7 cellular contexts compared by ENCODE assay signal in the genomic region with DNA sequence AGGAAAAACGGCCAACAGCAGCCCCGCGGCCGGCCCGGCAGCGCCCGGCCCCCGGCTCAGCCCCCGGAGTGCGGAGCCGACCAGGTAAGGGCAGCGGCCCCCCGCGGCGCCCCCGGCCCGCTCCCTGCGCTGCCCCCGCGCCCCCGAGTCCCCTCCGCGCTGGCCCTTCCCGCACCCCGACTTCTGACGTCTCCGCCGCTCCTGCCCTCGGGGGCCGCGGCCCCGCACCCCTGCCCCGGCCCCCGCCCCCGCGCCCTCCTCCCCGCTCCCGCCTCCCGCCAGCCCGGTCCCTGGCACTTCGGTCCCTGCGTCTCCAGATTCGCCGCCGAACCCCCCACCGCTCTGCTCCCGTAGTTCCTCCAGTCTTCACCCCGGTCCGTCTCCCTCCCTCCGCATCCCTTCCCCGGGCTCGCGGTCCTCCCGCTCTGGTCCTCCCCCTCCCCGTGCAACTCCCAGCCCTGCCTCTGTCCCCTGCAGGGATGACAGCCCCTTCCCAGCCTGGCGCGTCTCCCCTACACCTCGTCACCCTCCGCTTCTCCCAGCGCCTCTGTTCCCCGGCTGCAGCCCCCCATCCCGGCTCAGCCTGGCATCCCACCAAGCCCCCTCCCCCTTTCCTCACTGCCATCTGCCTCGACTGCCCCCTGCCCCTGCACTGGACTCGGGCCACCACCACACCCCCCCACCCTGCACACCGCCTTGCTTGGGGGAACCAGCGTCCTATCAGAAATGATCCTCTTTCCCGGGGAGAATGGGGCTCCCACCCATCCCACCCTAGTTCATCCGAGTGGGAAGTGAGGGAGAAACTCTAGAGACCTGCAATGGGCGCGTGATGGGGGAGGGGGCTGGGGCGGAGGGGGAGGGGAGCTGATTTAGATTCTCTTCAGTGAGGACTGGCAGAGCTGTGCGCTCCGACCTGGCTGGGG. TPM values are rescaled to one million over a fixed set of nuclear protein-coding genes. Genes with fewer than 3 reads are reported as not detected.
DNase-seq lines count a peak whose midpoint lies in the region; ATAC-seq and TF ChIP-seq lines count a peak whose summit lies in the region.

No MANE protein-coding gene starts in this region.

- H3K9ac ChIP-seq in smooth muscle cell (ENCODE audit: low read depth) (no peak overlapping the region), Karpas-422 (ENCODE audit: low read length) (no peak overlapping the region)

- ATAC-seq in right cardiac atrium, result no peak
- no peak for ATAC-seq in HG02852 (IDR thresholded peaks at IDR 0.05; ENCODE audit: unreplicated experiment)
- ATAC-seq in GM18858 (IDR thresholded peaks at IDR 0.05; ENCODE audit: unreplicated experiment), result no peak

- H3K9me2 ChIP-seq in Karpas-422 (replicated peaks; ENCODE audit: insufficient read depth, low read length), result no peaks in the 10 kb centered on the region

- H3K4me1 ChIP-seq in right cardiac atrium (ENCODE audit: control insufficient read depth, insufficient read depth, low read length) (no peaks in the 10 kb centered on the region), smooth muscle cell (ENCODE audit: low read depth) (no peaks in the 10 kb centered on the region), Karpas-422 (ENCODE audit: low read length) (no peaks in the 10 kb centered on the region)

- H3K27ac ChIP-seq in right cardiac atrium (ENCODE audit: low read length) (no peak overlapping the region), smooth muscle cell (ENCODE audit: low read depth) (no peak overlapping the region), Karpas-422 (ENCODE audit: low read length) (no peak overlapping the region)

- 12% methylated on average over 71 of the region's 73 CpGs for WGBS in right cardiac atrium
- 2% methylated on average over 9 of the region's 73 CpGs for WGBS in smooth muscle cell (ENCODE audit: low lambda C conversion rate)

- H3K79me2 ChIP-seq in smooth muscle cell (ENCODE audit: low read depth) (no peaks in the 10 kb centered on the region), Karpas-422 (ENCODE audit: low read length) (no peaks in the 10 kb centered on the region)

- H4K20me1 ChIP-seq in smooth muscle cell (ENCODE audit: low read depth) (no peaks in the 10 kb centered on the region), Karpas-422 (ENCODE audit: insufficient read depth, low read depth, low read length) (no peaks in the 10 kb centered on the region)

- H2AFZ ChIP-seq in smooth muscle cell (ENCODE audit: low read depth), result no peak overlapping the region
- H2AFZ ChIP-seq in Karpas-422 (ENCODE audit: low read length), result no peak overlapping the region

- DNase-seq in GM10266 (ENCODE audit: extremely low spot score) (peak; percentile 60), NCI-H69 (lab: John Stamatoyannopoulos, UW) (peak; percentile 45), right cardiac atrium (peak in 2 of 3 donors; percentile 61 to 67), smooth muscle cell (lab: John Stamatoyannopoulos, UW; ENCODE audit: unreplicated experiment) (no peak), Karpas-422 (no peak)

- no peaks in the 10 kb centered on the region for H3K9me3 ChIP-seq in right cardiac atrium (ENCODE audit: control insufficient read depth, low read length)
- no peaks in the 10 kb centered on the region for H3K9me3 ChIP-seq in smooth muscle cell (replicated peaks; ENCODE audit: low read depth)
- H3K9me3 ChIP-seq in Karpas-422 (ENCODE audit: low read length), result no peaks in the 10 kb centered on the region

- no peaks in the 10 kb centered on the region for H3K36me3 ChIP-seq in smooth muscle cell (ENCODE audit: low read depth)
- H3K36me3 ChIP-seq in Karpas-422 (ENCODE audit: insufficient read depth, low read length), result no peaks in the 10 kb centered on the region

- intact Hi-C loops in right cardiac atrium (cut with DNase I), result loop anchor here (1.0 to 10.0 kb wide), 11 partner anchors 53 to 683 kb away; no protein-coding TSS in a partner anchor

- H3F3A ChIP-seq in smooth muscle cell (ENCODE audit: low read depth), result no peaks in the 10 kb centered on the region

- H3K4me3 ChIP-seq in right cardiac atrium (ENCODE audit: low read length) (peak overlapping the region; percentile 86), smooth muscle cell (peak overlapping the region; percentile 32), Karpas-422 (ENCODE audit: low read length) (no peak overlapping the region)

- H3K27me3 ChIP-seq in right cardiac atrium (ENCODE audit: control insufficient read depth, insufficient read depth) (no peaks in the 10 kb centered on the region), smooth muscle cell (ENCODE audit: low read depth) (peaks cover 61% of the 10 kb centered on the region), Karpas-422 (ENCODE audit: low read length) (no peaks in the 10 kb centered on the region)

- TF ChIP-seq CTCF in GM10266 (IDR thresholded peaks at IDR 0.05; ENCODE audit: control insufficient read depth, insufficient read depth, low read depth, missing control alignments) (no peak), smooth muscle cell (IDR thresholded peaks at IDR 0.05; ENCODE audit: borderline replicate concordance, insufficient read depth, poor library complexity, severe bottlenecking) (no peak)

- peak overlapping the region; percentile 78 for H3K4me2 ChIP-seq in smooth muscle cell
- H3K4me2 ChIP-seq in Karpas-422 (ENCODE audit: low read depth, low read length, poor library complexity, severe bottlenecking), result no peak overlapping the region

RNA-seq across cellular contexts. Expression of a gene that starts 0.5 kb away (rescaled TPM):
- total RNA-seq in right cardiac atrium (1 to 10 TPM in 2 of 4 donors, under 1 TPM in 1, not detected in 1; 0.59 to 3.4 (median 1.0) TPM), smooth muscle cell (not detected in 2 replicates)
- polyA plus RNA-seq in right cardiac atrium (0.32 TPM), smooth muscle cell (not detected in 2 replicates)
- not detected in 2 replicates for total RNA-seq in Karpas-422 (2014; rRNA removed; shearing (Covaris generic); ENCODE audit: low replicate concordance)

Comparison
In these comparisons a context has a peak if more than half of its experiments do, and no peak if none do; other contexts are left out.
1. DNase-seq: peak in GM10266 (single experiment), NCI-H69 (single experiment) and right cardiac atrium (2 of 3); none in smooth muscle cell (single experiment) and Karpas-422 (single experiment).